Comparison of ENCODE assay signal across 9 cellular contexts in genomic region chr7:85023066-85023687, GRCh38.
A peak's percentile ranks its signal among the peaks of the same experiment; 100 is the strongest.
DNase-seq lines count a peak whose midpoint lies in the region; ATAC-seq and TF ChIP-seq lines count a peak whose summit lies in the region.
"Had no signal": no experiment of that assay in that cellular context is flagged by ENCODE, and none has a peak within 500 bp of the region (broad histone marks: within the 10 kb centered on the region; RNA-seq: fewer than 3 reads in every experiment).

No MANE protein-coding gene starts in this region.

- H3K4me1 Mint-ChIP-seq in activated naive CD4-positive, alpha-beta T cell treated with anti-CD3 and anti-CD28 coated beads, Interleukin-2, amount 10 ng/mL, durations not matched to agents 7 days and 5 days = no peaks in the 10 kb centered on the region

- no peaks in the 10 kb centered on the region for H3K9me3 Mint-ChIP-seq in activated naive CD4-positive, alpha-beta T cell treated with anti-CD3 and anti-CD28 coated beads, Interleukin-2, amount 10 ng/mL, durations not matched to agents 7 days and 5 days
- H3K9me3 Mint-ChIP-seq: dendritic cell treated with granulocyte-macrophage colony-stimulating factor and Interleukin-4, amounts not matched to agents 40 ng/mL and 50 ng/mL, for 4 days had no signal

- no peaks in the 10 kb centered on the region; the same call in 1 of the 2 replicates for H3F3A ChIP-seq in SU-DHL-6 (ENCODE audit: insufficient read depth)

- intact Hi-C loops in sciatic nerve (cut with DNase I) = loop anchor here (10.0 kb wide), 1 partner anchor 1048 kb away; no protein-coding TSS in a partner anchor

- no peaks in the 10 kb centered on the region for H3K9me3 ChIP-seq in SU-DHL-6 (ENCODE audit: insufficient read depth, low read length)

- H3K36me3 Mint-ChIP-seq in activated naive CD4-positive, alpha-beta T cell treated with anti-CD3 and anti-CD28 coated beads, Interleukin-2, amount 10 ng/mL, durations not matched to agents 7 days and 5 days = no peaks in the 10 kb centered on the region

- H3K4me2 ChIP-seq in SU-DHL-6 (ENCODE audit: low read depth, low read length, poor library complexity, severe bottlenecking) = no peak overlapping the region

- ATAC-seq in sciatic nerve (peak; percentile 46), GM21576 (IDR thresholded peaks at IDR 0.05; ENCODE audit: unreplicated experiment) (no peak)

- H3K79me2 ChIP-seq in SU-DHL-6 (ENCODE audit: insufficient read depth, low read length) = no peaks in the 10 kb centered on the region

- no peaks in the 10 kb centered on the region for H3K9me2 ChIP-seq in SU-DHL-6 (replicated peaks; ENCODE audit: insufficient read depth, low read length)

- no peaks in the 10 kb centered on the region for H3K27me3 ChIP-seq in SU-DHL-6 (ENCODE audit: low read length)

- no peak overlapping the region for H3K9ac ChIP-seq in SU-DHL-6 (ENCODE audit: low read length)

- no peaks in the 10 kb centered on the region for H3K36me3 ChIP-seq in SU-DHL-6 (ENCODE audit: low read length)

- CTCF ChIA-PET in activated naive CD4-positive, alpha-beta T cell treated with anti-CD3 and anti-CD28 coated beads, Interleukin-2, amount 10 ng/mL, durations not matched to agents 7 days and 5 days (lab: Charles Lee) = interaction anchor here (0.6 to 3.2 kb wide), 5 partner anchors 10 to 1091 kb away, joined by 3 to 27 read pairs (median 5); no protein-coding TSS in a partner anchor

- H2AFZ ChIP-seq in SU-DHL-6 (ENCODE audit: low read depth, low read length, severe bottlenecking) = no peak overlapping the region

- no peak overlapping the region for H3K4me3 ChIP-seq in SU-DHL-6 (ENCODE audit: insufficient read depth, low read length, poor library complexity, severe bottlenecking)
- no peak overlapping the region for H3K4me3 ChIP-seq in foreskin fibroblast (ENCODE audit: low read depth in 1 of 2, low read length in 2 of 2)

- H4K20me1 ChIP-seq in SU-DHL-6 (ENCODE audit: low read depth, low read length) = peaks cover 15% of the 10 kb centered on the region; the same call in 1 of the 2 replicates

- no peak overlapping the region for H3K27ac ChIP-seq in SU-DHL-6 (ENCODE audit: low read depth, low read length)

- H3K4me3 Mint-ChIP-seq in activated naive CD4-positive, alpha-beta T cell treated with anti-CD3 and anti-CD28 coated beads, Interleukin-2, amount 10 ng/mL, durations not matched to agents 7 days and 5 days = no peak overlapping the region
- H3K4me3 Mint-ChIP-seq: dendritic cell treated with granulocyte-macrophage colony-stimulating factor and Interleukin-4, amounts not matched to agents 40 ng/mL and 50 ng/mL, for 4 days had no signal

- no peaks in the 10 kb centered on the region for H3K27me3 Mint-ChIP-seq in activated naive CD4-positive, alpha-beta T cell treated with anti-CD3 and anti-CD28 coated beads, Interleukin-2, amount 10 ng/mL, durations not matched to agents 7 days and 5 days
- H3K27me3 Mint-ChIP-seq: dendritic cell treated with granulocyte-macrophage colony-stimulating factor and Interleukin-4, amounts not matched to agents 40 ng/mL and 50 ng/mL, for 4 days had no signal

- H3K27ac Mint-ChIP-seq in activated naive CD4-positive, alpha-beta T cell treated with anti-CD3 and anti-CD28 coated beads, Interleukin-2, amount 10 ng/mL, durations not matched to agents 7 days and 5 days = no peak overlapping the region
- H3K27ac Mint-ChIP-seq: dendritic cell treated with granulocyte-macrophage colony-stimulating factor and Interleukin-4, amounts not matched to agents 40 ng/mL and 50 ng/mL, for 4 days had no signal

- peak; percentile 56 for TF ChIP-seq CTCF in SU-DHL-6 (IDR thresholded peaks at IDR 0.05; ENCODE audit: insufficient read depth, low read length, poor library complexity, severe bottlenecking)
- peak; percentile 31 for TF ChIP-seq CTCF in foreskin fibroblast (IDR thresholded peaks at IDR 0.05; ENCODE audit: low read depth, low read length)

- peak; percentile 27 for DNase-seq in activated naive CD4-positive, alpha-beta T cell treated with anti-CD3 and anti-CD28 coated beads, Interleukin-2, amount 10 ng/mL, durations not matched to agents 7 days and 5 days
- DNase-seq in activated naive CD4-positive, alpha-beta T cell treated with anti-CD3 and anti-CD28 coated beads, Interleukin-2, amount 50 U/mL, for 16 hours = no peak
- DNase-seq in KG1 (lab: John Stamatoyannopoulos, UW) (peak; percentile 10), foreskin fibroblast (peak; percentile 17 to 75), sciatic nerve (ENCODE audit: low spot score) (no peak)
- DNase-seq in activated CD8-positive, alpha-beta memory T cell treated with anti-CD3 and anti-CD28 coated beads for 24 hours = no peak

Comparison
In these comparisons a context has a peak if more than half of its experiments do, and no peak if none do; other contexts are left out.
1. DNase-seq: peak in activated naive CD4-positive, alpha-beta T cell treated with anti-CD3 and anti-CD28 coated beads, Interleukin-2, amount 10 ng/mL, durations not matched to agents 7 days and 5 days (single experiment), KG1 (single experiment) and foreskin fibroblast (2 of 2); none in activated naive CD4-positive, alpha-beta T cell treated with anti-CD3 and anti-CD28 coated beads, Interleukin-2, amount 50 U/mL, for 16 hours (single experiment), sciatic nerve (single experiment) and activated CD8-positive, alpha-beta memory T cell treated with anti-CD3 and anti-CD28 coated beads for 24 hours (single experiment).